33 cellular contexts compared by ENCODE assay signal in the genomic region with DNA sequence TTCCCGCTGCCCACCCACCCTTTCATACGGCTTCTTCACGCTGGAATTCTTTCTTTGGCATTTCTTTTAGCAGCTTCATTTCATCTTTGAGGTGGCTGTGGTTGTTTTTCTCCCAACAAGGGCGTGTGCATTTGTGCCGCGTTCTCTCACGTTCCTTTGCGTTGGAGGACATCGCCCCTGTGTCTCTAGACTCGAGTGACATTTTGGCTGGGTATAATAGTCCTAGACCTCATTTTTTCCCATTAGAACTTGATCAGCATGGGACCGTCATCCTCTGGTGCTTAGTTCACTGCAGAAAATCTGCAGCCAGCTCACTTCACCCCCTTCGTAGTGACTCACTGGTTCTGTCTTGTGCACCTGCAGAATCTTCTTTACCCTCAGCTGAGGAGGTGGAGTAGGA. TPM values are rescaled to one million over a fixed set of nuclear protein-coding genes. Genes with fewer than 3 reads are reported as not detected.
"Had no signal": no experiment of that assay in that cellular context is flagged by ENCODE, and none has a peak within 500 bp of the region (broad histone marks: within the 10 kb centered on the region; RNA-seq: fewer than 3 reads in every experiment).

No MANE protein-coding gene starts in this region.

- H3K9me3 ChIP-seq: suprapubic skin, testis, thoracic aorta, thyroid gland, transverse colon, upper lobe of right lung, vagina had no signal

- H3K4me1 ChIP-seq: stomach, suprapubic skin, thyroid gland, tibial artery, tibial nerve, transverse colon, upper lobe of left lung, upper lobe of right lung, uterus, vagina had no signal

- H3K9me3 Mint-ChIP-seq: stimulated activated effector memory CD8-positive, alpha-beta T cell treated with anti-CD3 and anti-CD28 coated beads, Interleukin-12 subunit alpha, Interleukin-12 subunit beta, amount 100 ng/mL, for 72 hours had no signal

- ATAC-seq: stimulated activated effector memory CD8-positive, alpha-beta T cell treated with anti-CD3 and anti-CD28 coated beads, Interleukin-12 subunit alpha, Interleukin-12 subunit beta, amount 100 ng/mL, for 72 hours; stimulated activated memory B cell treated with anti-CD40 and anti-IgM and Interleukin-4, amounts not matched to agents 10 μg/mL and 1 μg/mL and 100 μg/mL, for 72 hours; stimulated activated naive B cell treated with anti-CD40 and anti-IgM and Interleukin-4, amounts not matched to agents 10 μg/mL and 1 μg/mL and 100 μg/mL, for 72 hours; stimulated activated naive CD8-positive, alpha-beta T cell treated with anti-CD3 and anti-CD28 coated beads, Interleukin-15, amount 100 ng/mL, for 72 hours; stimulated activated naive CD8-positive, alpha-beta T cell treated with anti-CD3 and anti-CD28 coated beads, Interleukin-15, Interleukin-2, amounts not matched to agents 100 U/mL and 50 U/mL, for 24 hours; upper lobe of right lung had no signal

- H3K36me3 ChIP-seq: stomach, suprapubic skin, thoracic aorta, thyroid gland, tibial artery, tibial nerve, transverse colon, upper lobe of left lung, upper lobe of right lung, uterus, vagina had no signal

- H3K4me3 Mint-ChIP-seq: stimulated activated effector memory CD8-positive, alpha-beta T cell treated with anti-CD3 and anti-CD28 coated beads, Interleukin-12 subunit alpha, Interleukin-12 subunit beta, amount 100 ng/mL, for 72 hours; stimulated activated memory B cell treated with anti-CD40 and anti-IgM and Interleukin-4, amounts not matched to agents 10 μg/mL and 1 μg/mL and 100 μg/mL, for 72 hours; stimulated activated naive B cell treated with anti-CD40 and anti-IgM and Interleukin-4, amounts not matched to agents 10 μg/mL and 1 μg/mL and 100 μg/mL, for 72 hours; stimulated activated naive CD8-positive, alpha-beta T cell treated with anti-CD3 and anti-CD28 coated beads, Interleukin-15, amount 100 ng/mL, for 72 hours; stimulated activated naive CD8-positive, alpha-beta T cell treated with anti-CD3 and anti-CD28 coated beads, Interleukin-15, Interleukin-2, amounts not matched to agents 100 ng/mL and 50 ng/mL, for 24 hours; type B pancreatic cell had no signal

- H3K4me1 Mint-ChIP-seq: stimulated activated memory B cell treated with anti-CD40 and anti-IgM and Interleukin-4, amounts not matched to agents 10 μg/mL and 1 μg/mL and 100 μg/mL, for 72 hours; stimulated activated naive B cell treated with anti-CD40 and anti-IgM and Interleukin-4, amounts not matched to agents 10 μg/mL and 1 μg/mL and 100 μg/mL, for 72 hours; stimulated activated naive CD8-positive, alpha-beta T cell treated with anti-CD3 and anti-CD28 coated beads, Interleukin-15, amount 100 ng/mL, for 72 hours had no signal

- H3K27me3 ChIP-seq: testis, thyroid gland, uterus, vagina had no signal

- H3K27ac Mint-ChIP-seq: stimulated activated effector memory CD8-positive, alpha-beta T cell treated with anti-CD3 and anti-CD28 coated beads, Interleukin-12 subunit alpha, Interleukin-12 subunit beta, amount 100 ng/mL, for 72 hours; stimulated activated memory B cell treated with anti-CD40 and anti-IgM and Interleukin-4, amounts not matched to agents 10 μg/mL and 1 μg/mL and 100 μg/mL, for 72 hours; stimulated activated naive B cell treated with anti-CD40 and anti-IgM and Interleukin-4, amounts not matched to agents 10 μg/mL and 1 μg/mL and 100 μg/mL, for 72 hours; stimulated activated naive CD8-positive, alpha-beta T cell treated with anti-CD3 and anti-CD28 coated beads, Interleukin-15, amount 100 ng/mL, for 72 hours; stimulated activated naive CD8-positive, alpha-beta T cell treated with anti-CD3 and anti-CD28 coated beads, Interleukin-15, Interleukin-2, amounts not matched to agents 100 ng/mL and 50 ng/mL, for 24 hours; type B pancreatic cell had no signal

- DNase-seq: stimulated activated CD4-positive, alpha-beta T cell treated with anti-CD3 and anti-CD28 coated beads, Interleukin-2, amount 100 ng/mL, for 48 hours; stimulated activated CD4-positive, alpha-beta T cell treated with anti-CD3 and anti-CD28 coated beads, Interleukin-4, amount 100 ng/mL, for 1 hour; stimulated activated CD4-positive, alpha-beta T cell treated with anti-CD3 and anti-CD28 coated beads, Interleukin-4, amount 100 ng/mL, for 24 hours; stimulated activated CD4-positive, alpha-beta T cell treated with anti-CD3 and anti-CD28 coated beads, Interleukin-4, amount 100 ng/mL, for 4 hours; stimulated activated CD8-positive, alpha-beta memory T cell treated with anti-CD3 and anti-CD28 coated beads, Interleukin-4, amount 100 ng/mL, for 48 hours; stimulated activated naive B cell treated with anti-CD40 and anti-IgM and Interleukin-4, amounts not matched to agents 10 μg/mL and 1 μg/mL and 100 μg/mL, for 72 hours; stimulated activated naive CD4-positive, alpha-beta T cell; stimulated activated naive CD4-positive, alpha-beta T cell treated with Interleukin-2 at 50 U/mL for 16 hours; stimulated activated naive CD8-positive, alpha-beta T cell treated with anti-CD3 and anti-CD28 coated beads, Interleukin-15, amount 100 ng/mL, for 72 hours; stimulated activated naive CD8-positive, alpha-beta T cell treated with anti-CD3 and anti-CD28 coated beads, Interleukin-15, Interleukin-2, amounts not matched to agents 100 U/mL and 50 U/mL, for 24 hours; stomach; substantia nigra; testis; thyroid gland; tibial artery; transverse colon; trophoblast cell; upper lobe of left lung; upper lobe of right lung; uterus had no signal

- H3K27ac ChIP-seq: stomach, suprapubic skin, testis, thoracic aorta, thyroid gland, tibial artery, tibial nerve, transverse colon, upper lobe of left lung, upper lobe of right lung, uterus, vagina had no signal

- H3K36me3 Mint-ChIP-seq: stimulated activated memory B cell treated with anti-CD40 and anti-IgM and Interleukin-4, amounts not matched to agents 10 μg/mL and 1 μg/mL and 100 μg/mL, for 72 hours; type B pancreatic cell had no signal

- FAIRE-seq: urothelium cell line had no signal

- H3K4me3 ChIP-seq: stomach, suprapubic skin, testis, thoracic aorta, thyroid gland, tibial artery, tibial nerve, transverse colon, upper lobe of left lung, upper lobe of right lung, uterus, vagina had no signal

RNA-seq across cellular contexts. Expression of gene KCNT1, which starts 29.5 kb away (rescaled TPM):
- total RNA-seq: vagina had no signal

RNA-seq across cellular contexts. Expression of gene SOHLH1, which starts 32.2 kb away (rescaled TPM):
- total RNA-seq: stomach, subcutaneous adipose tissue, suprapubic skin, temporal lobe, thoracic aorta, thyroid gland, tibial nerve, transverse colon, upper lobe of left lung, upper lobe of right lung, ureter, urinary bladder, uterus, vagina had no signal
- polyA plus RNA-seq: stomach, urinary bladder had no signal
